Comparison of ENCODE assay signal across 8 cellular contexts in genomic region chr5:131164161-131164930, GRCh38. TPM values are rescaled to one million over a fixed set of nuclear protein-coding genes. Genes with fewer than 3 reads are reported as not detected.
DNase-seq lines count a peak whose midpoint lies in the region; ATAC-seq and TF ChIP-seq lines count a peak whose summit lies in the region.

No MANE protein-coding gene starts in this region.

- DNase-seq in 8988T (peak; percentile 46), NCI-H2171 (lab: John Stamatoyannopoulos, UW) (peak; percentile 20), chondrocyte (ENCODE audit: low spot score) (no peak), kidney tubule cell (ENCODE audit: low spot score) (peak; percentile 78)
- peak; percentile 49 for DNase-seq in activated CD4-positive, alpha-beta T cell treated with anti-CD3 and anti-CD28 coated beads for 24 hours (ENCODE audit: low read depth in 2 of 2)
- peak in 3 of 4 experiments; percentile 38 to 48 (median 42) for DNase-seq in stimulated activated CD4-positive, alpha-beta T cell treated with anti-CD3 and anti-CD28 coated beads, Interleukin-1b, Interleukin-23, amount 100 ng/mL, for 24 hours (ENCODE audit: low read depth in 4 of 4, low spot score in 1 of 4)

- ATAC-seq in GM18499 (IDR thresholded peaks at IDR 0.05; ENCODE audit: insufficient read depth, unreplicated experiment) (peak; percentile 48), HG02970 (IDR thresholded peaks at IDR 0.05; ENCODE audit: low FRiP score, unreplicated experiment) (peak; percentile 62)

- peaks cover 17% of the 10 kb centered on the region for H3K36me3 Mint-ChIP-seq in chondrocyte (ENCODE audit: low read depth)

- peak overlapping the region; percentile 86 for H3K4me3 Mint-ChIP-seq in chondrocyte (ENCODE audit: unreplicated experiment)

- peak; percentile 40 for TF ChIP-seq CTCF in chondrocyte (IDR thresholded peaks at IDR 0.05)

- no peaks in the 10 kb centered on the region for H3K27me3 Mint-ChIP-seq in chondrocyte (ENCODE audit: low read depth)

- no peaks in the 10 kb centered on the region for H3K9me3 Mint-ChIP-seq in chondrocyte (ENCODE audit: low read depth)

- peak overlapping the region; percentile 88 for H3K27ac Mint-ChIP-seq in chondrocyte (ENCODE audit: unreplicated experiment)

- peaks cover 22% of the 10 kb centered on the region for H3K4me1 Mint-ChIP-seq in chondrocyte (ENCODE audit: low read depth)

RNA-seq across cellular contexts. Expression of gene HINT1, which starts 0.7 kb away (rescaled TPM):
- total RNA-seq in chondrocyte = 196 to 223 TPM (median 197 TPM) in 3 replicates

RNA-seq across cellular contexts. Expression of gene LYRM7, which starts 6.4 kb away (rescaled TPM):
- 9.8 to 10.8 TPM (median 10.1 TPM) in 3 replicates for total RNA-seq in chondrocyte
